1 cellular context compared by ENCODE assay signal in the genomic region with DNA sequence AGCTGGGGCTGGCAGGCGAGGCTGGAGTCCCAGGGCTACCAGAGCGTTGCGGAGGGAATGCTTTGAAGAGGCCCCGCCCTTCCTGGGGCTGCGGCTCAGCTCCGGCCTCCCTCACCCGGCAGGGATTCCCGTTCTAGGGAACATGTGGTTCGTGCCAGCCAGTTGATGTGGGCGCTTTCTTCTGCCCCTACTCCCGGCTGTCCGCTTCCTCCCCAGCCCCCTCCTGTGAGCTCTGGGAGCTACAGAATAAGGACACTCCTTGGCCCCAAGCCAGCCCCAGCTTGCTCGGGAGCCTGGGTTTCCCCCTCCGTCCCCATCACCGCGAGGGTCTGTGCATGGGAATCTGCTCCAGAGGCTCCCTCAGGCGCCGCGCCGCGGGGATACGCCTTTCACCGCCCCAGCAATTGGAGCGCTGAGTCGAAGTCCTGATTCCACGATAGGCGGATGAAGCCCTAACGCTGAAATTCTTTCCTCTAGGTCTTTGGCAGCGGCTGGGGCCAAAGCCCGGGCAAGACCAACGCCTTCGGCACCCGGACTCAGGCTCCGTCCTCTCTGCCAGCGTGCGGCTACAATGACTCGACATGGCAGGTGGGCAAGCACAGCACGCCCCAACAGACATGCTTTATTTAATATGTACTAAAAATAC.
A peak's percentile ranks its signal among the peaks of the same experiment; 100 is the strongest.
TF ChIP-seq lines count a peak whose summit lies in the region.

No MANE protein-coding gene starts in this region.

TF ChIP-seq in WTC11, 78 proteins besides CTCF, POLR2A, EP300 and RAD21 (continued from another document and continues in another):
- TF ChIP-seq PRDM15 (CRISPR knock-in tag; IDR thresholded peaks at IDR 0.05): peak; percentile 94
- TF ChIP-seq, protein P1, sequence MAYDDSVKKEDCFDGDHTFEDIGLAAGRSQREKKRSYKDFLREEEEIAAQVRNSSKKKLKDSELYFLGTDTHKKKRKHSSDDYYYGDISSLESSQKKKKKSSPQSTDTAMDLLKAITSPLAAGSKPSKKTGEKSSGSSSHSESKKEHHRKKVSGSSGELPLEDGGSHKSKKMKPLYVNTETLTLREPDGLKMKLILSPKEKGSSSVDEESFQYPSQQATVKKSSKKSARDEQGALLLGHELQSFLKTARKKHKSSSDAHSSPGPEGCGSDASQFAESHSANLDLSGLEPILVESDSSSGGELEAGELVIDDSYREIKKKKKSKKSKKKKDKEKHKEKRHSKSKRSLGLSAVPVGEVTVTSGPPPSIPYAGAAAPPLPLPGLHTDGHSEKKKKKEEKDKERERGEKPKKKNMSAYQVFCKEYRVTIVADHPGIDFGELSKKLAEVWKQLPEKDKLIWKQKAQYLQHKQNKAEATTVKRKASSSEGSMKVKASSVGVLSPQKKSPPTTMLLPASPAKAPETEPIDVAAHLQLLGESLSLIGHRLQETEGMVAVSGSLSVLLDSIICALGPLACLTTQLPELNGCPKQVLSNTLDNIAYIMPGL (CRISPR knock-in tag; IDR thresholded peaks at IDR 0.05): peak; percentile 77
- TF ChIP-seq, protein P2, sequence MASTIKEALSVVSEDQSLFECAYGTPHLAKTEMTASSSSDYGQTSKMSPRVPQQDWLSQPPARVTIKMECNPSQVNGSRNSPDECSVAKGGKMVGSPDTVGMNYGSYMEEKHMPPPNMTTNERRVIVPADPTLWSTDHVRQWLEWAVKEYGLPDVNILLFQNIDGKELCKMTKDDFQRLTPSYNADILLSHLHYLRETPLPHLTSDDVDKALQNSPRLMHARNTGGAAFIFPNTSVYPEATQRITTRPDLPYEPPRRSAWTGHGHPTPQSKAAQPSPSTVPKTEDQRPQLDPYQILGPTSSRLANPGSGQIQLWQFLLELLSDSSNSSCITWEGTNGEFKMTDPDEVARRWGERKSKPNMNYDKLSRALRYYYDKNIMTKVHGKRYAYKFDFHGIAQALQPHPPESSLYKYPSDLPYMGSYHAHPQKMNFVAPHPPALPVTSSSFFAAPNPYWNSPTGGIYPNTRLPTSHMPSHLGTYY (CRISPR knock-in tag; IDR thresholded peaks at IDR 0.05): no peak
- TF ChIP-seq ZBTB21 (CRISPR knock-in tag; IDR thresholded peaks at IDR 0.05; ENCODE audit: borderline replicate concordance): no peak
- no peak for TF ChIP-seq ESRRA (CRISPR knock-in tag; IDR thresholded peaks at IDR 0.05; ENCODE audit: borderline replicate concordance)
- TF ChIP-seq CBFB (CRISPR knock-in tag; IDR thresholded peaks at IDR 0.05; ENCODE audit: low read depth): no peak
- no peak for TF ChIP-seq NFATC4 (CRISPR knock-in tag; IDR thresholded peaks at IDR 0.05)
- no peak for TF ChIP-seq IRF1 (CRISPR knock-in tag; IDR thresholded peaks at IDR 0.05)
- no peak for TF ChIP-seq IRF2 (CRISPR knock-in tag; IDR thresholded peaks at IDR 0.05; ENCODE audit: borderline replicate concordance, low read depth)
- TF ChIP-seq OVOL2 (CRISPR knock-in tag; IDR thresholded peaks at IDR 0.05; ENCODE audit: borderline replicate concordance): no peak
- peak; percentile 68 for TF ChIP-seq E2F5 (CRISPR knock-in tag; IDR thresholded peaks at IDR 0.05)
- no peak for TF ChIP-seq ZNF121 (CRISPR knock-in tag; IDR thresholded peaks at IDR 0.05)
- TF ChIP-seq USF1 (CRISPR knock-in tag; IDR thresholded peaks at IDR 0.05): peak; percentile 60; the same call in 1 of the 2 replicates
- TF ChIP-seq, protein P3, sequence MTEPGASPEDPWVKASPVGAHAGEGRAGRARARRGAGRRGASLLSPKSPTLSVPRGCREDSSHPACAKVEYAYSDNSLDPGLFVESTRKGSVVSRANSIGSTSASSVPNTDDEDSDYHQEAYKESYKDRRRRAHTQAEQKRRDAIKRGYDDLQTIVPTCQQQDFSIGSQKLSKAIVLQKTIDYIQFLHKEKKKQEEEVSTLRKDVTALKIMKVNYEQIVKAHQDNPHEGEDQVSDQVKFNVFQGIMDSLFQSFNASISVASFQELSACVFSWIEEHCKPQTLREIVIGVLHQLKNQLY (CRISPR knock-in tag; IDR thresholded peaks at IDR 0.05): no peak
- no peak for TF ChIP-seq ZNF416 (CRISPR knock-in tag; IDR thresholded peaks at IDR 0.05)
- no peak for TF ChIP-seq TEAD4 (CRISPR knock-in tag; IDR thresholded peaks at IDR 0.05)
- TF ChIP-seq ARID4B (CRISPR knock-in tag; IDR thresholded peaks at IDR 0.05; ENCODE audit: borderline replicate concordance): no peak
- TF ChIP-seq ZNF219 (CRISPR knock-in tag; IDR thresholded peaks at IDR 0.05; ENCODE audit: borderline replicate concordance): no peak
- TF ChIP-seq ATF3 (CRISPR knock-in tag; conservative IDR thresholded peaks at IDR 0.05): no peak
- TF ChIP-seq, protein P4, sequence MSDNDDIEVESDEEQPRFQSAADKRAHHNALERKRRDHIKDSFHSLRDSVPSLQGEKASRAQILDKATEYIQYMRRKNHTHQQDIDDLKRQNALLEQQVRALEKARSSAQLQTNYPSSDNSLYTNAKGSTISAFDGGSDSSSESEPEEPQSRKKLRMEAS (CRISPR knock-in tag; IDR thresholded peaks at IDR 0.05): peak; percentile 60; the same call in 1 of the 2 replicates
- TF ChIP-seq, protein P5, sequence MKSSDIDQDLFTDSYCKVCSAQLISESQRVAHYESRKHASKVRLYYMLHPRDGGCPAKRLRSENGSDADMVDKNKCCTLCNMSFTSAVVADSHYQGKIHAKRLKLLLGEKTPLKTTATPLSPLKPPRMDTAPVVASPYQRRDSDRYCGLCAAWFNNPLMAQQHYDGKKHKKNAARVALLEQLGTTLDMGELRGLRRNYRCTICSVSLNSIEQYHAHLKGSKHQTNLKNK (CRISPR knock-in tag; IDR thresholded peaks at IDR 0.05): no peak
- no peak for TF ChIP-seq MXD4 (CRISPR knock-in tag; IDR thresholded peaks at IDR 0.05; ENCODE audit: borderline replicate concordance)
- TF ChIP-seq ETV6 (CRISPR knock-in tag; IDR thresholded peaks at IDR 0.05): no peak
- no peak for TF ChIP-seq JUN (CRISPR knock-in tag; IDR thresholded peaks at IDR 0.05)
- TF ChIP-seq USF2 (CRISPR knock-in tag; IDR thresholded peaks at IDR 0.05): no peak
- TF ChIP-seq ZNF138 (CRISPR knock-in tag; conservative IDR thresholded peaks at IDR 0.05): no peak
- TF ChIP-seq GRHL2 (CRISPR knock-in tag; IDR thresholded peaks at IDR 0.05; ENCODE audit: insufficient replicate concordance, severe bottlenecking): no peak
- no peak for TF ChIP-seq NR3C1 (CRISPR knock-in tag; conservative IDR thresholded peaks at IDR 0.05; ENCODE audit: low read depth)
- TF ChIP-seq, protein P6, sequence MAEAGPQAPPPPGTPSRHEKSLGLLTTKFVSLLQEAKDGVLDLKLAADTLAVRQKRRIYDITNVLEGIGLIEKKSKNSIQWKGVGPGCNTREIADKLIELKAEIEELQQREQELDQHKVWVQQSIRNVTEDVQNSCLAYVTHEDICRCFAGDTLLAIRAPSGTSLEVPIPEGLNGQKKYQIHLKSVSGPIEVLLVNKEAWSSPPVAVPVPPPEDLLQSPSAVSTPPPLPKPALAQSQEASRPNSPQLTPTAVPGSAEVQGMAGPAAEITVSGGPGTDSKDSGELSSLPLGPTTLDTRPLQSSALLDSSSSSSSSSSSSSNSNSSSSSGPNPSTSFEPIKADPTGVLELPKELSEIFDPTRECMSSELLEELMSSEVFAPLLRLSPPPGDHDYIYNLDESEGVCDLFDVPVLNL (CRISPR knock-in tag; IDR thresholded peaks at IDR 0.05; ENCODE audit: borderline replicate concordance, low read depth): no peak
- TF ChIP-seq, protein P7, sequence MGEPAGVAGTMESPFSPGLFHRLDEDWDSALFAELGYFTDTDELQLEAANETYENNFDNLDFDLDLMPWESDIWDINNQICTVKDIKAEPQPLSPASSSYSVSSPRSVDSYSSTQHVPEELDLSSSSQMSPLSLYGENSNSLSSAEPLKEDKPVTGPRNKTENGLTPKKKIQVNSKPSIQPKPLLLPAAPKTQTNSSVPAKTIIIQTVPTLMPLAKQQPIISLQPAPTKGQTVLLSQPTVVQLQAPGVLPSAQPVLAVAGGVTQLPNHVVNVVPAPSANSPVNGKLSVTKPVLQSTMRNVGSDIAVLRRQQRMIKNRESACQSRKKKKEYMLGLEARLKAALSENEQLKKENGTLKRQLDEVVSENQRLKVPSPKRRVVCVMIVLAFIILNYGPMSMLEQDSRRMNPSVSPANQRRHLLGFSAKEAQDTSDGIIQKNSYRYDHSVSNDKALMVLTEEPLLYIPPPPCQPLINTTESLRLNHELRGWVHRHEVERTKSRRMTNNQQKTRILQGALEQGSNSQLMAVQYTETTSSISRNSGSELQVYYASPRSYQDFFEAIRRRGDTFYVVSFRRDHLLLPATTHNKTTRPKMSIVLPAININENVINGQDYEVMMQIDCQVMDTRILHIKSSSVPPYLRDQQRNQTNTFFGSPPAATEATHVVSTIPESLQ (CRISPR knock-in tag; IDR thresholded peaks at IDR 0.05): no peak
